ENCODE assay signal across 1 cellular context in the genomic region with DNA sequence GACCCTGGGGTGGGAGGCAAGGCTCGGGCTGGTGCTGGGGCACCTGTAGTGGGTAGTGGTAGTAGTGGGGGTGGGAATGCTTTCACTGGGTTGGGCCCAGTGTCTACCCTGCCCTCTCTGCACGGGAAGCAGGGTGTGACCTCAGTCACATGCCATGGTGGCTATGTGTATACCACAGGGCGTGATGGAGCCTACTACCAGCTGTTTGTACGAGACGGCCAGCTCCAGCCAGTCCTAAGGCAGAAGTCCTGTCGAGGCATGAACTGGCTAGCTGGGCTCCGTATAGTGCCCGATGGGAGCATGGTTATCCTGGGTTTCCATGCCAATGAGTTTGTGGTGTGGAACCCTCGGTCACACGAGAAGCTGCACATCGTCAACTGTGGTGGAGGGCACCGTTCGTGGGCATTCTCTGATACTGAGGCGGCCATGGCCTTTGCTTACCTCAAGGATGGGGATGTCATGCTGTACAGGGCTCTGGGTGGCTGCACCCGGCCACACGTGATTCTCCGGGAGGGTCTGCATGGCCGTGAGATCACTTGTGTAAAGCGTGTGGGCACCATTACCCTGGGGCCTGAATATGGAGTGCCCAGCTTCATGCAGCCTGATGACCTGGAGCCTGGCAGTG.
TF ChIP-seq lines count a peak whose summit lies in the region.

No MANE protein-coding gene starts in this region.

TF ChIP-seq in IMR-90, 13 proteins besides CTCF, POLR2A, EP300 and RAD21:
- no peak for TF ChIP-seq RFX5 (IDR thresholded peaks at IDR 0.05; ENCODE audit: low read depth, low read length)
- TF ChIP-seq CHD1 (IDR thresholded peaks at IDR 0.05; ENCODE audit: low read depth, low read length) = no peak
- TF ChIP-seq BHLHE40 (IDR thresholded peaks at IDR 0.05; ENCODE audit: low read depth, low read length) = no peak
